Comparison of ENCODE assay signal across 21 cellular contexts in the genomic region with DNA sequence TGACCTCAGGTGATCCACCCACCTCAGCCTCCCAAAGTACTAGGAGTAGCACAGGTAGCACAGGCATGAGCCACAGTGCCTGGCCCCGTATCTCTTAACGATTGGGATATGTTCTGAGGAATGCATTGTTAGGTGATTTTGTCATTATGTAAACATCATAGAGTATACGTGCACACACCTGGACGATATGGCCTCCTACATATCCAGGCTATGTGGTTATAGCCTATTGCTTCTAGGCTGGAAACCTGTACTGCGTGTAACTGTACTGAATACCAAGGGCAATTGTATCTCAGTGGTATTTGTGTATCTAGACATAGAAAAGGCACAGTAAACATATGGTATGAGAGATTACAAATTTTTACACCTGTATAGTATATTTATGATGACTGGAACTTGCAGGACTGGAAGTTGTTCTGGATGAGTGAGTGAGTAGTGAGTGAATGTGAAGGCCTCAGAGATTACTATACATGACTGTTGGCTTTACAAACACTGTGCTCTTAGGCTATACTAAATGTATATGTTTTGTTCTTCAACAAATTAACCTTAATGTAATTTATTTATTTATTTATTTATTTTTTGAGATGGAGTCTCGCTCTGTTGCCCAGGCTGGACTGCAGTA.
DNase-seq lines count a peak whose midpoint lies in the region; ATAC-seq, FAIRE-seq and TF ChIP-seq lines count a peak whose summit lies in the region.
"Had no signal": no experiment of that assay in that cellular context is flagged by ENCODE, and none has a peak within 500 bp of the region (broad histone marks: within the 10 kb centered on the region; RNA-seq: fewer than 3 reads in every experiment).

No MANE protein-coding gene starts in this region.

- H3K4me3 ChIP-seq in CD4-positive, alpha-beta memory T cell (ENCODE audit: low read length in 2 of 2), result no peak overlapping the region
- H3K4me3 ChIP-seq in esophagus muscularis mucosa, result no peak overlapping the region
- H3K4me3 ChIP-seq in rectal smooth muscle tissue (ENCODE audit: low read length), result no peak overlapping the region
- H3K4me3 ChIP-seq: GM23338, heart right ventricle, testis had no signal

- no peak for ATAC-seq in HG03469 (IDR thresholded peaks at IDR 0.05; ENCODE audit: unreplicated experiment)
- ATAC-seq: effector memory CD8-positive, alpha-beta T cell; GM23338; HepG2 had no signal

- H3K36me3 Mint-ChIP-seq in CD4-positive, alpha-beta memory T cell, result peaks cover 28 to 55% of the 10 kb centered on the region in 2 donors

- H3K27me3 ChIP-seq in CD4-positive, alpha-beta memory T cell (ENCODE audit: insufficient read depth, low read length), result no peaks in the 10 kb centered on the region
- H3K27me3 ChIP-seq in esophagus muscularis mucosa, result no peaks in the 10 kb centered on the region
- no peaks in the 10 kb centered on the region for H3K27me3 ChIP-seq in rectal smooth muscle tissue (ENCODE audit: control insufficient read depth, insufficient read depth, low read length)
- H3K27me3 ChIP-seq: heart right ventricle, testis had no signal

- H3K27ac ChIP-seq in CD4-positive, alpha-beta memory T cell (ENCODE audit: low read depth, low read length), result no peak overlapping the region
- H3K27ac ChIP-seq in esophagus muscularis mucosa (replicated peaks in 1 of 4) (peak overlapping the region; percentile 41 to 79 (median 76)), rectal smooth muscle tissue (ENCODE audit: low read depth, low read length) (peak overlapping the region; percentile 22)
- H3K27ac ChIP-seq: testis had no signal

- no peak overlapping the region for H3K4me3 Mint-ChIP-seq in CD4-positive, alpha-beta memory T cell
- H3K4me3 Mint-ChIP-seq: effector memory CD8-positive, alpha-beta T cell; GM23338; nephron had no signal

- 71% methylated on average over 6 of the region's 6 CpGs for WGBS in esophagus muscularis mucosa

- no peaks in the 10 kb centered on the region for H3K9me3 ChIP-seq in CD4-positive, alpha-beta memory T cell (ENCODE audit: control insufficient read depth in 1 of 2, low read length in 2 of 2)
- H3K9me3 ChIP-seq in esophagus muscularis mucosa, result no peaks in the 10 kb centered on the region
- H3K9me3 ChIP-seq: heart right ventricle, testis had no signal

- no peak for DNase-seq in CD4-positive, alpha-beta memory T cell
- DNase-seq in H54 (ENCODE audit: insufficient read length, low spot score) (no peak), esophagus muscularis mucosa (ENCODE audit: extremely low spot score) (no peak), NOMO-1 treated with dmso at 0.1 percent for 144 hours (lab: John Stamatoyannopoulos, UW; ENCODE audit: unreplicated experiment) (no peak), GM19238 (ENCODE audit: insufficient read length, low spot score) (no peak)
- DNase-seq: activated CD4-positive, alpha-beta T cell treated with anti-CD3 and anti-CD28 coated beads for 1 hour; activated gamma-delta T cell; effector memory CD8-positive, alpha-beta T cell; heart right ventricle; NCI-H510A; Right ventricle myocardium superior; SW 1271; testis had no signal

- H3K27me3 Mint-ChIP-seq in CD4-positive, alpha-beta memory T cell, result no peaks in the 10 kb centered on the region
- H3K27me3 Mint-ChIP-seq: effector memory CD8-positive, alpha-beta T cell; progenitor cell of endocrine pancreas had no signal

- POLR2A ChIA-PET in CD4-positive, alpha-beta memory T cell (lab: Charles Lee; ENCODE audit: partially characterized antibody), result interaction anchor here (1.9 kb wide), 1 partner anchor 10 kb away, joined by 6 read pairs; no protein-coding TSS in a partner anchor

- H3K4me1 ChIP-seq in CD4-positive, alpha-beta memory T cell (ENCODE audit: insufficient read depth, low read length), result peaks cover 81% of the 10 kb centered on the region
- H3K4me1 ChIP-seq in esophagus muscularis mucosa (peaks cover 83 to 100% (median 96%) of the 10 kb centered on the region in 4 donors), rectal smooth muscle tissue (ENCODE audit: control insufficient read depth, insufficient read depth, low read length) (peaks cover 50% of the 10 kb centered on the region)

- TF ChIP-seq CTCF in esophagus muscularis mucosa (IDR thresholded peaks at IDR 0.05), result no peak

- peak; percentile 15 for FAIRE-seq in H54 (lab: Jason Lieb, UNC)
- FAIRE-seq: astrocyte, GM19239, HepG2 had no signal

- TF ChIP-seq EP300 in esophagus muscularis mucosa (IDR thresholded peaks at IDR 0.05), result no peak

- H3K9ac ChIP-seq in rectal smooth muscle tissue (ENCODE audit: low read length), result no peak overlapping the region

- H3K4me1 Mint-ChIP-seq in CD4-positive, alpha-beta memory T cell, result peaks cover 45 to 90% (median 64%) of the 10 kb centered on the region in 4 donors

- no peaks in the 10 kb centered on the region for H3K9me3 Mint-ChIP-seq in CD4-positive, alpha-beta memory T cell
- H3K9me3 Mint-ChIP-seq: effector memory CD8-positive, alpha-beta T cell; GM23338; nephron had no signal

- intact Hi-C loops in CD4-positive, alpha-beta memory T cell (cut with micrococcal nuclease), result no loop called here
- intact Hi-C loops in esophagus muscularis mucosa (cut with DNase I), result no loop called here

- TF ChIP-seq POLR2A in H54 (IDR thresholded peaks at IDR 0.05; ENCODE audit: low read depth, low read length), result no peak
- no peak for TF ChIP-seq POLR2A in esophagus muscularis mucosa (IDR thresholded peaks at IDR 0.05; ENCODE audit: low read depth)

- peak overlapping the region in 4 of 7 donors; percentile 9 to 63 (median 47) for H3K27ac Mint-ChIP-seq in CD4-positive, alpha-beta memory T cell
- H3K27ac Mint-ChIP-seq: GM23338, progenitor cell of endocrine pancreas had no signal

- CTCF ChIA-PET in CD4-positive, alpha-beta memory T cell (lab: Charles Lee; ENCODE audit: partially characterized antibody), result no interaction called here

- peaks cover 7% of the 10 kb centered on the region for H3K36me3 ChIP-seq in CD4-positive, alpha-beta memory T cell (ENCODE audit: insufficient read depth, low read length)
- no peaks in the 10 kb centered on the region for H3K36me3 ChIP-seq in esophagus muscularis mucosa
- H3K36me3 ChIP-seq in rectal smooth muscle tissue (ENCODE audit: control insufficient read depth, insufficient read depth, low read length), result no peaks in the 10 kb centered on the region
